15 cellular contexts compared by ENCODE assay signal in the genomic region with DNA sequence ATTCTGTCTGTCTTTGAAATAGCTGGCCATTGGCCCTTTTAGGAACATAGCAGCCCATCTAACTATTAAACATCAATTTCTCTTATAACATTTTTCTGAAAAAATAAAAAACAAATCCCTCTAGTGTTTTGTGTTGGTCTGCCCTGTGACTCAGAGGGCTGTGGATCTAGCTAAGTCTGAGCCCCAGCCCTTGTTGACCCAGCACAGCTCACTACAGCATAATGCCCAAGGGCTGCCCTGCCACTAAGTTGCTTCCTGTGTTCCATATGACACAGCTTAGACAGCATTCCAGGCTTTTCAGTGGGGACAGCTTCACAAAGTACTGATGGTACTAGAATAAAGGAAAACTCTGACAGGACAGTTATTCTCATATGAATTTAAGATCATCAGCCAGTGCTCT.
A peak's percentile ranks its signal among the peaks of the same experiment; 100 is the strongest.
DNase-seq lines count a peak whose midpoint lies in the region; ATAC-seq, FAIRE-seq and TF ChIP-seq lines count a peak whose summit lies in the region.
"Had no signal": no experiment of that assay in that cellular context is flagged by ENCODE, and none has a peak within 500 bp of the region (broad histone marks: within the 10 kb centered on the region; RNA-seq: fewer than 3 reads in every experiment).

No MANE protein-coding gene starts in this region.

- ATAC-seq in HepG2 (peak; percentile 48; the same call in 2 of the 3 replicates), HG02642 (IDR thresholded peaks at IDR 0.05; ENCODE audit: poor library complexity, unreplicated experiment) (no peak)
- ATAC-seq in stimulated activated effector memory CD8-positive, alpha-beta T cell treated with anti-CD3 and anti-CD28 coated beads, Interleukin-12 subunit alpha, Interleukin-12 subunit beta, amount 100 ng/mL, for 72 hours, result no peak
- ATAC-seq: activated CD8-positive, alpha-beta memory T cell treated with anti-CD3 and anti-CD28 coated beads, Interleukin-2, amount 10 ng/mL, durations not matched to agents 7 days and 5 days; Panc1 had no signal

- TF ChIP-seq CTCF in HepG2 (CRISPR knock-in tag; IDR thresholded peaks at IDR 0.05), result no peak

- peaks cover 8% of the 10 kb centered on the region; the same call in 1 of the 2 replicates for H3K4me1 ChIP-seq in HepG2 (ENCODE audit: insufficient read depth, low read length)

- no peaks in the 10 kb centered on the region for H3K27me3 ChIP-seq in HepG2 (ENCODE audit: control insufficient read depth in 1 of 2, insufficient read depth in 2 of 2, low read length in 2 of 2)
- H3K27me3 ChIP-seq: adrenal gland, ovary had no signal

- H3K27ac Mint-ChIP-seq in stimulated activated effector memory CD8-positive, alpha-beta T cell treated with anti-CD3 and anti-CD28 coated beads, Interleukin-12 subunit alpha, Interleukin-12 subunit beta, amount 100 ng/mL, for 72 hours, result no peak overlapping the region
- H3K27ac Mint-ChIP-seq: activated CD8-positive, alpha-beta memory T cell treated with anti-CD3 and anti-CD28 coated beads, Interleukin-2, amount 10 ng/mL, durations not matched to agents 7 days and 5 days; IgD-negative memory B cell had no signal

- H3K79me2 ChIP-seq in HepG2 (ENCODE audit: insufficient read depth, low read length), result peaks cover 4% of the 10 kb centered on the region

- no peaks in the 10 kb centered on the region for H3K36me3 Mint-ChIP-seq in stimulated activated effector memory CD8-positive, alpha-beta T cell treated with anti-CD3 and anti-CD28 coated beads, Interleukin-12 subunit alpha, Interleukin-12 subunit beta, amount 100 ng/mL, for 72 hours
- H3K36me3 Mint-ChIP-seq: activated CD8-positive, alpha-beta memory T cell treated with anti-CD3 and anti-CD28 coated beads, Interleukin-2, amount 10 ng/mL, durations not matched to agents 7 days and 5 days had no signal

- TF ChIP-seq POLR2A in HepG2 (IDR thresholded peaks at IDR 0.05; ENCODE audit: insufficient read depth in 1 of 2, low read depth in 2 of 2, low read length in 2 of 2), result no peak

- intact Hi-C loops in HepG2 (cut with micrococcal nuclease; ENCODE audit: unreplicated experiment), result no loop called here

- no peak overlapping the region for H3K9ac ChIP-seq in HepG2 (ENCODE audit: insufficient read depth, low read depth, low read length)

- no peaks in the 10 kb centered on the region for H3K9me3 ChIP-seq in HepG2 (ENCODE audit: low read length)
- H3K9me3 ChIP-seq: adrenal gland, ovary had no signal

- no peaks in the 10 kb centered on the region for H4K20me1 ChIP-seq in HepG2 (ENCODE audit: insufficient read depth, low read length)

- no peak overlapping the region for H3K4me2 ChIP-seq in HepG2 (ENCODE audit: low read depth, low read length)

- peak; percentile 57 for DNase-seq in AG08395 (ENCODE audit: low spot score)
- DNase-seq in M059J (ENCODE audit: low read depth), result peak; percentile 77
- DNase-seq in dermis blood vessel endothelial cell, result peak; percentile 63
- DNase-seq in HepG2 (ENCODE audit: low spot score), result peak; percentile 15
- no peak for DNase-seq in RPMI8226
- no peak for DNase-seq in stimulated activated effector memory CD8-positive, alpha-beta T cell treated with anti-CD3 and anti-CD28 coated beads, Interleukin-12 subunit alpha, Interleukin-12 subunit beta, amount 100 ng/mL, for 72 hours (ENCODE audit: low spot score in 2 of 2)
- no peak for DNase-seq in AG08396 (ENCODE audit: low spot score)
- DNase-seq: activated CD8-positive, alpha-beta memory T cell treated with anti-CD3 and anti-CD28 coated beads, Interleukin-2, amount 10 ng/mL, durations not matched to agents 7 days and 5 days; kidney; NCI-H2107; ovary had no signal

- no peak overlapping the region for H3K4me3 Mint-ChIP-seq in stimulated activated effector memory CD8-positive, alpha-beta T cell treated with anti-CD3 and anti-CD28 coated beads, Interleukin-12 subunit alpha, Interleukin-12 subunit beta, amount 100 ng/mL, for 72 hours
- H3K4me3 Mint-ChIP-seq: activated CD8-positive, alpha-beta memory T cell treated with anti-CD3 and anti-CD28 coated beads, Interleukin-2, amount 10 ng/mL, durations not matched to agents 7 days and 5 days; IgD-negative memory B cell had no signal

- no peak for FAIRE-seq in HepG2 (lab: Jason Lieb, UNC)
- FAIRE-seq: kidney had no signal

- BruUV-seq in HepG2 (replicated peaks; lab: Mats Ljungman, UMichigan), result no TSS peak

- H2AFZ ChIP-seq in HepG2 (ENCODE audit: low read length), result no peak overlapping the region

- H3K36me3 ChIP-seq in HepG2 (replicated peaks in 1 of 2; ENCODE audit: control insufficient read depth in 1 of 2, insufficient read depth in 2 of 2, low read length in 2 of 2), result peaks cover 8 to 23% of the 10 kb centered on the region in 2 experiments
- H3K36me3 ChIP-seq: adrenal gland, ovary had no signal

- POLR2A ChIA-PET in HepG2 (lab: Yijun Ruan, JAX), result no interaction called here

- no peak overlapping the region for H3K4me3 ChIP-seq in HepG2 (replicated peaks in 1 of 3; ENCODE audit: insufficient read depth in 1 of 3, low read depth in 2 of 3, low read length in 3 of 3)
- H3K4me3 ChIP-seq: adrenal gland, ovary had no signal

- H3K27ac ChIP-seq in HepG2 (ENCODE audit: extremely low read length, insufficient read depth, low read length), result no peak overlapping the region
- H3K27ac ChIP-seq: adrenal gland, ovary had no signal

- CTCF ChIA-PET in HepG2 (lab: Yijun Ruan, JAX; ENCODE audit: low intra/inter-chr PET ratio, low total read pairs), result no interaction called here

- TF ChIP-seq RAD21 in HepG2 (CRISPR knock-in tag; IDR thresholded peaks at IDR 0.05), result no peak

- no peaks in the 10 kb centered on the region for H3K4me1 Mint-ChIP-seq in stimulated activated effector memory CD8-positive, alpha-beta T cell treated with anti-CD3 and anti-CD28 coated beads, Interleukin-12 subunit alpha, Interleukin-12 subunit beta, amount 100 ng/mL, for 72 hours
- H3K4me1 Mint-ChIP-seq: activated CD8-positive, alpha-beta memory T cell treated with anti-CD3 and anti-CD28 coated beads, Interleukin-2, amount 10 ng/mL, durations not matched to agents 7 days and 5 days had no signal

- in situ Hi-C loops in HepG2 (cut with HindIII; ENCODE audit: extremely low pct_ligation_motif_present, low pct_unique_long_range_greater_than_20kb), result no loop called here

- no peaks in the 10 kb centered on the region for H3K9me3 Mint-ChIP-seq in stimulated activated effector memory CD8-positive, alpha-beta T cell treated with anti-CD3 and anti-CD28 coated beads, Interleukin-12 subunit alpha, Interleukin-12 subunit beta, amount 100 ng/mL, for 72 hours
- H3K9me3 Mint-ChIP-seq: IgD-negative memory B cell had no signal

- no peak for TF ChIP-seq EP300 in HepG2 (IDR thresholded peaks at IDR 0.05; ENCODE audit: low read depth in 2 of 2, low read length in 2 of 2)
- TF ChIP-seq EP300 in HepG2 (CRISPR knock-in tag; IDR thresholded peaks at IDR 0.05; ENCODE audit: borderline replicate concordance), result no peak

TF ChIP-seq in HepG2, 621 proteins besides CTCF, POLR2A, EP300 and RAD21:
- TF ChIP-seq SPEN (CRISPR knock-in tag; IDR thresholded peaks at IDR 0.05; ENCODE audit: low read depth), result no peak
- peak; percentile 28 for TF ChIP-seq TEAD3 (CRISPR knock-in tag; optimal IDR thresholded peaks at IDR 0.05; ENCODE audit: borderline replicate concordance)
- no peak for TF ChIP-seq ZNF746 (CRISPR knock-in tag; IDR thresholded peaks at IDR 0.05)
- TF ChIP-seq, protein P1, sequence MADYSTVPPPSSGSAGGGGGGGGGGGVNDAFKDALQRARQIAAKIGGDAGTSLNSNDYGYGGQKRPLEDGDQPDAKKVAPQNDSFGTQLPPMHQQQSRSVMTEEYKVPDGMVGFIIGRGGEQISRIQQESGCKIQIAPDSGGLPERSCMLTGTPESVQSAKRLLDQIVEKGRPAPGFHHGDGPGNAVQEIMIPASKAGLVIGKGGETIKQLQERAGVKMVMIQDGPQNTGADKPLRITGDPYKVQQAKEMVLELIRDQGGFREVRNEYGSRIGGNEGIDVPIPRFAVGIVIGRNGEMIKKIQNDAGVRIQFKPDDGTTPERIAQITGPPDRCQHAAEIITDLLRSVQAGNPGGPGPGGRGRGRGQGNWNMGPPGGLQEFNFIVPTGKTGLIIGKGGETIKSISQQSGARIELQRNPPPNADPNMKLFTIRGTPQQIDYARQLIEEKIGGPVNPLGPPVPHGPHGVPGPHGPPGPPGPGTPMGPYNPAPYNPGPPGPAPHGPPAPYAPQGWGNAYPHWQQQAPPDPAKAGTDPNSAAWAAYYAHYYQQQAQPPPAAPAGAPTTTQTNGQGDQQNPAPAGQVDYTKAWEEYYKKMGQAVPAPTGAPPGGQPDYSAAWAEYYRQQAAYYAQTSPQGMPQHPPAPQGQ (CRISPR knock-in tag; IDR thresholded peaks at IDR 0.05; ENCODE audit: borderline replicate concordance), result no peak
- no peak for TF ChIP-seq ZNF225 (CRISPR knock-in tag; IDR thresholded peaks at IDR 0.05)
- no peak for TF ChIP-seq ZNF713 (CRISPR knock-in tag; IDR thresholded peaks at IDR 0.05)

Comparison
In these comparisons a context has a peak if more than half of its experiments do, and no peak if none do; other contexts are left out.
1. DNase-seq: peak in AG08395 (single experiment), M059J (single experiment), dermis blood vessel endothelial cell (single experiment) and HepG2 (single experiment); none in RPMI8226 (single experiment), stimulated activated effector memory CD8-positive, alpha-beta T cell treated with anti-CD3 and anti-CD28 coated beads, Interleukin-12 subunit alpha, Interleukin-12 subunit beta, amount 100 ng/mL, for 72 hours (0 of 2) and AG08396 (single experiment).